8 cellular contexts compared by ENCODE assay signal in genomic region chr22:37186228-37186996, GRCh38. TPM values are rescaled to one million over a fixed set of nuclear protein-coding genes. Genes with fewer than 3 reads are reported as not detected.
DNase-seq lines count a peak whose midpoint lies in the region; ATAC-seq and TF ChIP-seq lines count a peak whose summit lies in the region.

No MANE protein-coding gene starts in this region.

- H3K4me3 ChIP-seq in Jurkat, Clone E6-1 (ENCODE audit: low read length): peak overlapping the region; percentile 51
- peak overlapping the region; percentile 72 for H3K4me3 ChIP-seq in fibroblast of villous mesenchyme (ENCODE audit: low read depth, low read length)

- TF ChIP-seq CTCF in fibroblast of villous mesenchyme (IDR thresholded peaks at IDR 0.05; ENCODE audit: insufficient read depth, low read depth, low read length): no peak

- no peak for ATAC-seq in HG03354 (IDR thresholded peaks at IDR 0.05; ENCODE audit: poor library complexity, severe bottlenecking, unreplicated experiment)

- DNase-seq in ELR (ENCODE audit: low read depth) (peak; percentile 85), activated T-cell treated with anti-CD3 and anti-CD28 coated beads for 24 hours (ENCODE audit: low read depth) (peak; percentile 38), fibroblast of villous mesenchyme (ENCODE audit: low read depth) (peak; percentile 87), pons (ENCODE audit: low spot score) (peak; percentile 66), NCI-H524 treated with DMSO at 0.1 percent for 48 hours (lab: John Stamatoyannopoulos, UW) (no peak)
- DNase-seq in Jurkat, Clone E6-1 (ENCODE audit: low read depth, low spot score): peak; percentile 99
- DNase-seq in stimulated activated CD4-positive, alpha-beta T cell treated with anti-CD3 and anti-CD28 coated beads, Interleukin-1b, Interleukin-23, amount 100 ng/mL, for 48 hours: no peak

RNA-seq across cellular contexts. Expression of gene C1QTNF6, which starts 1.6 kb away (rescaled TPM):
- polyA plus RNA-seq in Jurkat, Clone E6-1 (2012; ENCODE audit: insufficient read depth, insufficient read length): 5.0 TPM
- total RNA-seq in fibroblast of villous mesenchyme: 9.5 and 10.6 TPM in 2 replicates

RNA-seq across cellular contexts. Expression of gene SSTR3, which starts 25.9 kb away (rescaled TPM):
- not detected for polyA plus RNA-seq in Jurkat, Clone E6-1 (2012; ENCODE audit: insufficient read depth, insufficient read length)
- total RNA-seq in fibroblast of villous mesenchyme: not detected in 2 replicates

RNA-seq across cellular contexts. Expression of gene IL2RB, which starts 36.7 kb away (rescaled TPM):
- 0.79 TPM for polyA plus RNA-seq in Jurkat, Clone E6-1 (2012; ENCODE audit: insufficient read depth, insufficient read length)
- under 0.01 and 0.64 TPM in 2 replicates for total RNA-seq in fibroblast of villous mesenchyme

RNA-seq across cellular contexts. Expression of gene RAC2, which starts 57.7 kb away (rescaled TPM):
- polyA plus RNA-seq in Jurkat, Clone E6-1 (2012; ENCODE audit: insufficient read depth, insufficient read length): 314 TPM
- total RNA-seq in fibroblast of villous mesenchyme: 8.1 and 11.2 TPM in 2 replicates

Comparison
In these comparisons a context has a peak if more than half of its experiments do, and no peak if none do; other contexts are left out.
1. DNase-seq: peak in ELR (single experiment), Jurkat, Clone E6-1 (single experiment), activated T-cell treated with anti-CD3 and anti-CD28 coated beads for 24 hours (single experiment), fibroblast of villous mesenchyme (single experiment) and pons (single experiment); none in NCI-H524 treated with DMSO at 0.1 percent for 48 hours (single experiment) and stimulated activated CD4-positive, alpha-beta T cell treated with anti-CD3 and anti-CD28 coated beads, Interleukin-1b, Interleukin-23, amount 100 ng/mL, for 48 hours (single experiment).